In genomic region chr7:29194206-29194593, GRCh38 we compare ENCODE assay signal across 8 cellular contexts.
A peak's percentile ranks its signal among the peaks of the same experiment; 100 is the strongest.
DNase-seq lines count a peak whose midpoint lies in the region; ATAC-seq lines count a peak whose summit lies in the region.

No MANE protein-coding gene starts in this region.

- H3K4me3 ChIP-seq in adipocyte (ENCODE audit: low read length): peak overlapping the region; percentile 83

- peak overlapping the region; percentile 73 for H3K4me3 Mint-ChIP-seq in stimulated activated memory B cell treated with anti-CD40 and anti-IgM and Interleukin-4, amounts not matched to agents 10 μg/mL and 1 μg/mL and 100 μg/mL, for 72 hours

- peak; percentile 24 for ATAC-seq in HG02798 (IDR thresholded peaks at IDR 0.05; ENCODE audit: poor library complexity, unreplicated experiment)
- peak; percentile 46 for ATAC-seq in stimulated activated memory B cell treated with anti-CD40 and anti-IgM and Interleukin-4, amounts not matched to agents 10 μg/mL and 1 μg/mL and 100 μg/mL, for 72 hours
- ATAC-seq in GM19328 (IDR thresholded peaks at IDR 0.05; ENCODE audit: unreplicated experiment): no peak

- no peaks in the 10 kb centered on the region for H3K4me1 ChIP-seq in adipocyte (ENCODE audit: control insufficient read depth, insufficient read depth, low read length)

- no peaks in the 10 kb centered on the region for H3K36me3 Mint-ChIP-seq in stimulated activated memory B cell treated with anti-CD40 and anti-IgM and Interleukin-4, amounts not matched to agents 10 μg/mL and 1 μg/mL and 100 μg/mL, for 72 hours

- H3K27me3 ChIP-seq in adipocyte (replicated peaks; ENCODE audit: control insufficient read depth, insufficient read depth, low read length): peaks cover 58% of the 10 kb centered on the region

- H3K9ac ChIP-seq in adipocyte (ENCODE audit: low read length): peak overlapping the region; percentile 57

- peaks cover 78% of the 10 kb centered on the region for H3K27me3 Mint-ChIP-seq in stimulated activated memory B cell treated with anti-CD40 and anti-IgM and Interleukin-4, amounts not matched to agents 10 μg/mL and 1 μg/mL and 100 μg/mL, for 72 hours

- H3K4me1 Mint-ChIP-seq in stimulated activated memory B cell treated with anti-CD40 and anti-IgM and Interleukin-4, amounts not matched to agents 10 μg/mL and 1 μg/mL and 100 μg/mL, for 72 hours: peaks cover 23% of the 10 kb centered on the region

- H3K9me3 Mint-ChIP-seq in stimulated activated memory B cell treated with anti-CD40 and anti-IgM and Interleukin-4, amounts not matched to agents 10 μg/mL and 1 μg/mL and 100 μg/mL, for 72 hours: no peaks in the 10 kb centered on the region

- H3K9me3 ChIP-seq in adipocyte (ENCODE audit: control insufficient read depth, low read length): no peaks in the 10 kb centered on the region

- H3K27ac Mint-ChIP-seq in stimulated activated memory B cell treated with anti-CD40 and anti-IgM and Interleukin-4, amounts not matched to agents 10 μg/mL and 1 μg/mL and 100 μg/mL, for 72 hours: no peak overlapping the region

- DNase-seq in AG08396 (ENCODE audit: low spot score): peak; percentile 6
- peak; percentile 18 for DNase-seq in adipocyte (ENCODE audit: low read depth)
- peak; percentile 23 for DNase-seq in iPS-NIHi7 (ENCODE audit: extremely low spot score)
- no peak for DNase-seq in SW 1271 (lab: John Stamatoyannopoulos, UW)
- DNase-seq in stimulated activated CD8-positive, alpha-beta memory T cell treated with anti-CD3 and anti-CD28 coated beads, Interleukin-4, amount 100 ng/mL, for 48 hours: no peak

- no peaks in the 10 kb centered on the region for H3K36me3 ChIP-seq in adipocyte (ENCODE audit: control insufficient read depth, insufficient read depth, low read length, severe bottlenecking)

Comparison
In these comparisons a context has a peak if more than half of its experiments do, and no peak if none do; other contexts are left out.
1. DNase-seq: peak in AG08396 (single experiment), adipocyte (single experiment) and iPS-NIHi7 (single experiment); none in SW 1271 (0 of 2) and stimulated activated CD8-positive, alpha-beta memory T cell treated with anti-CD3 and anti-CD28 coated beads, Interleukin-4, amount 100 ng/mL, for 48 hours (single experiment).